ENCODE assay signal across 8 cellular contexts in the genomic region with DNA sequence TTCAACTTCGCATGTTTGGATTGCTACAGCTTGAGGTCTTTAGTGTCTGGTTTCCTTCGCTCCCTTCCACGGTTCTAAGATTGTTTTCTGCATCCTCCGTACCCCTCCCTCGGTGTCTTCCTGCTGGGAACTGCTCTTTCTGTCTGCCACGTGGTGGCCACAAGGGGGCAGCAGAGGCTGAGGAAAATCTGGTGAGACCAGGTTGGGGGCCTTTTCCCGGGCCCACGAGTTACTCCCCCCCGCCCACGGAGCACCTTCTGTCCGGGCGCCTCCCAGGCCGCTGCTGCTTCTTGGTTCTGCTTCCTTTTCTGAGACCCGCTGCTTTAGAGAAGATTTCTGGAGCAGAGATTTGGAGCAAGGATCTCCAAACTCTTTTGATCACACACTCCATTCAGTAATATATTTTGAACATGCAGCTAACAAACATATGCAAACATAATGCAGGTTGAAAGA. TPM values are rescaled to one million over a fixed set of nuclear protein-coding genes. Genes with fewer than 3 reads are reported as not detected.
DNase-seq lines count a peak whose midpoint lies in the region; ATAC-seq, FAIRE-seq and TF ChIP-seq lines count a peak whose summit lies in the region.

No MANE protein-coding gene starts in this region.

- peak; percentile 76 for DNase-seq in D721Med (ENCODE audit: insufficient read length, low spot score)
- DNase-seq in SKM-1 (lab: John Stamatoyannopoulos, UW; ENCODE audit: unreplicated experiment): peak; percentile 58
- peak; percentile 89 for DNase-seq in cardiac septum (ENCODE audit: low spot score)
- peak; percentile 71 for DNase-seq in prostate gland (ENCODE audit: low spot score)
- DNase-seq in type B pancreatic cell (ENCODE audit: extremely low spot score, unreplicated experiment): peak; percentile 82

- WGBS in prostate gland: under 1% methylated on average over 14 of the region's 14 CpGs

- H3K9ac ChIP-seq in HUES48 (ENCODE audit: low read depth, low read length): no peak overlapping the region

- peaks cover 12% of the 10 kb centered on the region for H3K9me3 ChIP-seq in HUES48 (ENCODE audit: control insufficient read depth, insufficient read depth, low read length)
- H3K9me3 ChIP-seq in prostate gland: no peaks in the 10 kb centered on the region

- peak overlapping the region; percentile 36 for H3K4me3 Mint-ChIP-seq in activated naive CD8-positive, alpha-beta T cell
- peak overlapping the region; percentile 42 for H3K4me3 Mint-ChIP-seq in type B pancreatic cell

- TF ChIP-seq POLR2A in prostate gland (IDR thresholded peaks at IDR 0.05): no peak

- TF ChIP-seq CTCF in D721Med (IDR thresholded peaks at IDR 0.05; ENCODE audit: insufficient read depth, missing control alignments) (peak; percentile 87), prostate gland (IDR thresholded peaks at IDR 0.05) (peak; percentile 91 to 94 (median 92)), type B pancreatic cell (conservative IDR thresholded peaks at IDR 0.05) (peak; percentile 99)

- H3K36me3 Mint-ChIP-seq in activated naive CD8-positive, alpha-beta T cell: no peaks in the 10 kb centered on the region
- no peaks in the 10 kb centered on the region for H3K36me3 Mint-ChIP-seq in type B pancreatic cell

- no peaks in the 10 kb centered on the region for H3K27me3 Mint-ChIP-seq in activated naive CD8-positive, alpha-beta T cell
- peaks cover 14% of the 10 kb centered on the region for H3K27me3 Mint-ChIP-seq in type B pancreatic cell

- H3K4me3 ChIP-seq in HUES48 (ENCODE audit: low read depth, low read length) (peak overlapping the region; percentile 31; the same call in 1 of the 2 replicates), prostate gland (no peak overlapping the region)

- H3K36me3 ChIP-seq in HUES48 (ENCODE audit: control insufficient read depth, insufficient read depth, low read length) (no peaks in the 10 kb centered on the region), prostate gland (no peaks in the 10 kb centered on the region)

- FAIRE-seq in D721Med (lab: Jason Lieb, UNC): no peak

- H3K27ac ChIP-seq in HUES48 (ENCODE audit: low read depth, low read length) (no peak overlapping the region), prostate gland (peak overlapping the region; percentile 53 to 66)

- peaks cover 9% of the 10 kb centered on the region for H3K4me1 Mint-ChIP-seq in activated naive CD8-positive, alpha-beta T cell (ENCODE audit: low read depth)
- peaks cover 8% of the 10 kb centered on the region for H3K4me1 Mint-ChIP-seq in type B pancreatic cell (ENCODE audit: unreplicated experiment)

- no peak overlapping the region for H3K27ac Mint-ChIP-seq in activated naive CD8-positive, alpha-beta T cell
- H3K27ac Mint-ChIP-seq in type B pancreatic cell: peak overlapping the region; percentile 44

- H3K4me1 ChIP-seq in HUES48 (ENCODE audit: control insufficient read depth, insufficient read depth, low read length): no peaks in the 10 kb centered on the region
- H3K4me1 ChIP-seq in prostate gland (replicated peaks): no peaks in the 10 kb centered on the region

- H3K9me3 Mint-ChIP-seq in activated naive CD8-positive, alpha-beta T cell (ENCODE audit: low read depth): no peaks in the 10 kb centered on the region
- no peaks in the 10 kb centered on the region for H3K9me3 Mint-ChIP-seq in type B pancreatic cell

- intact Hi-C loops in cardiac septum (cut with DNase I): loop anchor here (1.0 to 10.0 kb wide), 3 partner anchors 10 to 550 kb away; no protein-coding TSS in a partner anchor
- intact Hi-C loops in prostate gland (cut with DNase I): loop anchor here (5.0 to 10.0 kb wide), 2 partner anchors 167 to 550 kb away; no protein-coding TSS in a partner anchor

- H3K27me3 ChIP-seq in HUES48 (ENCODE audit: control insufficient read depth, insufficient read depth, low read length) (peaks cover 3% of the 10 kb centered on the region; the same call in 1 of the 2 replicates), prostate gland (replicated peaks; ENCODE audit: insufficient read depth) (no peaks in the 10 kb centered on the region)

- no peak for ATAC-seq in GM19455 (IDR thresholded peaks at IDR 0.05; ENCODE audit: unreplicated experiment)

RNA-seq across cellular contexts. Expression of gene NOTCH4, which starts 21.1 kb away (rescaled TPM):
- total RNA-seq in cardiac septum (31.2 TPM), prostate gland (10 to 100 TPM; 14.6 to 18.2 TPM), type B pancreatic cell (ENCODE audit: low replicate concordance) (1.5 and 1.9 TPM in 2 replicates)

RNA-seq across cellular contexts. Expression of gene GPSM3, which starts 52.5 kb away (rescaled TPM):
- total RNA-seq in cardiac septum (6.9 TPM), prostate gland (1 to 10 TPM; 5.1 to 5.9 TPM), type B pancreatic cell (ENCODE audit: low replicate concordance) (0.48 and 3.3 TPM in 2 replicates)

RNA-seq across cellular contexts. Expression of gene PBX2, which starts 55.0 kb away (rescaled TPM):
- 46.9 TPM for total RNA-seq in cardiac septum
- total RNA-seq in prostate gland: 100 to 1,000 TPM in 1 of 2 donors, 10 to 100 TPM in 1; 61.5 to 102 TPM
- 137 and 166 TPM in 2 replicates for total RNA-seq in type B pancreatic cell (ENCODE audit: low replicate concordance)
